Comparison of ENCODE assay signal across 1 cellular context in the genomic region with DNA sequence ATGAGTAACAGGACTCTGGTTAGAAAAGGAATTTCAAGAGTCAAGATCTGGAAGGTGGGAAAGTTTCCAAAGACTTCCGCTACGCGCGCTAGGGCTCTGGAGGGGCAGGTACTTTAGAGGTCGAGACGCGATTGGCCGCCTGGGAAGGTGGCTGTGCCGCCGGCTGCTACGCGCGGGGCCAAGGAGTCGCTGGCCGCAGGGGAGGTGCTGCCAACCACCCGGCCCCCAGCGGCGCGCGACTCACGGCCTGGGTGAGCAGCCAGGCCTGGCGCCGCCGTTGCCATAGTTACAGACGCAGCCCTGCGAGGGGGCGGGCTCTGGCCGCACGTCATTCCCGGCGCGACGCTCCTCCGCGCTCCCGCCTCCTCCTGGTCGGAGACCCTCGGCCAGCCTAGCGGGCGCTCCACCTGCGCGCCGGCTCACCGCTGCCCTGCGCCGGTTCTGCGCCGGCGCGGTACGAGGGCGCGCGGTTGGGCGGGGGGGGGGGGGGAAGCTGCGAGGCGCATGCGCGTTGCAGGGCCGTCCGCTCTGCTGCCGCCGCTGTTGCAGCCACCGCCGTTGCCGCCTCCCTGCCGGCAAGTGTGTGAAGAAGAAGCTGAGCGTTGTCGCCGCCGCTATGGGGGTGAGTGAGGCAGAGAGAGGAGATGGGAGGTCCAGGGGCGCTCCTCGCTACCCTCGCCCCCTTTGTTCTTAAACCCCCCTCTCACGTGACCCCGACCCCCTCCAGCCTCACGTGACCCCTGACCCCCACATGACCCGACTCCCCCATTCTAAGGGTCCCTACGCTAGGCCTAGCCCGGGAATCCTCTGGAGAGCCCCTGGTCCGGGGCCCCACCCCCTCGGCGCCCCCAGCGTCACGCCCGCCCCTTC.
A peak's percentile ranks its signal among the peaks of the same experiment; 100 is the strongest.
TF ChIP-seq lines count a peak whose summit lies in the region.

A gene (plus strand): TSS at position 522 of the 870 bp plus-strand sequence. CDS start 95 bp downstream, at position 617.

TF ChIP-seq in K562, 482 proteins besides CTCF, POLR2A, EP300 and RAD21 (continued from another document and continues in another):
- TF ChIP-seq, protein P1, sequence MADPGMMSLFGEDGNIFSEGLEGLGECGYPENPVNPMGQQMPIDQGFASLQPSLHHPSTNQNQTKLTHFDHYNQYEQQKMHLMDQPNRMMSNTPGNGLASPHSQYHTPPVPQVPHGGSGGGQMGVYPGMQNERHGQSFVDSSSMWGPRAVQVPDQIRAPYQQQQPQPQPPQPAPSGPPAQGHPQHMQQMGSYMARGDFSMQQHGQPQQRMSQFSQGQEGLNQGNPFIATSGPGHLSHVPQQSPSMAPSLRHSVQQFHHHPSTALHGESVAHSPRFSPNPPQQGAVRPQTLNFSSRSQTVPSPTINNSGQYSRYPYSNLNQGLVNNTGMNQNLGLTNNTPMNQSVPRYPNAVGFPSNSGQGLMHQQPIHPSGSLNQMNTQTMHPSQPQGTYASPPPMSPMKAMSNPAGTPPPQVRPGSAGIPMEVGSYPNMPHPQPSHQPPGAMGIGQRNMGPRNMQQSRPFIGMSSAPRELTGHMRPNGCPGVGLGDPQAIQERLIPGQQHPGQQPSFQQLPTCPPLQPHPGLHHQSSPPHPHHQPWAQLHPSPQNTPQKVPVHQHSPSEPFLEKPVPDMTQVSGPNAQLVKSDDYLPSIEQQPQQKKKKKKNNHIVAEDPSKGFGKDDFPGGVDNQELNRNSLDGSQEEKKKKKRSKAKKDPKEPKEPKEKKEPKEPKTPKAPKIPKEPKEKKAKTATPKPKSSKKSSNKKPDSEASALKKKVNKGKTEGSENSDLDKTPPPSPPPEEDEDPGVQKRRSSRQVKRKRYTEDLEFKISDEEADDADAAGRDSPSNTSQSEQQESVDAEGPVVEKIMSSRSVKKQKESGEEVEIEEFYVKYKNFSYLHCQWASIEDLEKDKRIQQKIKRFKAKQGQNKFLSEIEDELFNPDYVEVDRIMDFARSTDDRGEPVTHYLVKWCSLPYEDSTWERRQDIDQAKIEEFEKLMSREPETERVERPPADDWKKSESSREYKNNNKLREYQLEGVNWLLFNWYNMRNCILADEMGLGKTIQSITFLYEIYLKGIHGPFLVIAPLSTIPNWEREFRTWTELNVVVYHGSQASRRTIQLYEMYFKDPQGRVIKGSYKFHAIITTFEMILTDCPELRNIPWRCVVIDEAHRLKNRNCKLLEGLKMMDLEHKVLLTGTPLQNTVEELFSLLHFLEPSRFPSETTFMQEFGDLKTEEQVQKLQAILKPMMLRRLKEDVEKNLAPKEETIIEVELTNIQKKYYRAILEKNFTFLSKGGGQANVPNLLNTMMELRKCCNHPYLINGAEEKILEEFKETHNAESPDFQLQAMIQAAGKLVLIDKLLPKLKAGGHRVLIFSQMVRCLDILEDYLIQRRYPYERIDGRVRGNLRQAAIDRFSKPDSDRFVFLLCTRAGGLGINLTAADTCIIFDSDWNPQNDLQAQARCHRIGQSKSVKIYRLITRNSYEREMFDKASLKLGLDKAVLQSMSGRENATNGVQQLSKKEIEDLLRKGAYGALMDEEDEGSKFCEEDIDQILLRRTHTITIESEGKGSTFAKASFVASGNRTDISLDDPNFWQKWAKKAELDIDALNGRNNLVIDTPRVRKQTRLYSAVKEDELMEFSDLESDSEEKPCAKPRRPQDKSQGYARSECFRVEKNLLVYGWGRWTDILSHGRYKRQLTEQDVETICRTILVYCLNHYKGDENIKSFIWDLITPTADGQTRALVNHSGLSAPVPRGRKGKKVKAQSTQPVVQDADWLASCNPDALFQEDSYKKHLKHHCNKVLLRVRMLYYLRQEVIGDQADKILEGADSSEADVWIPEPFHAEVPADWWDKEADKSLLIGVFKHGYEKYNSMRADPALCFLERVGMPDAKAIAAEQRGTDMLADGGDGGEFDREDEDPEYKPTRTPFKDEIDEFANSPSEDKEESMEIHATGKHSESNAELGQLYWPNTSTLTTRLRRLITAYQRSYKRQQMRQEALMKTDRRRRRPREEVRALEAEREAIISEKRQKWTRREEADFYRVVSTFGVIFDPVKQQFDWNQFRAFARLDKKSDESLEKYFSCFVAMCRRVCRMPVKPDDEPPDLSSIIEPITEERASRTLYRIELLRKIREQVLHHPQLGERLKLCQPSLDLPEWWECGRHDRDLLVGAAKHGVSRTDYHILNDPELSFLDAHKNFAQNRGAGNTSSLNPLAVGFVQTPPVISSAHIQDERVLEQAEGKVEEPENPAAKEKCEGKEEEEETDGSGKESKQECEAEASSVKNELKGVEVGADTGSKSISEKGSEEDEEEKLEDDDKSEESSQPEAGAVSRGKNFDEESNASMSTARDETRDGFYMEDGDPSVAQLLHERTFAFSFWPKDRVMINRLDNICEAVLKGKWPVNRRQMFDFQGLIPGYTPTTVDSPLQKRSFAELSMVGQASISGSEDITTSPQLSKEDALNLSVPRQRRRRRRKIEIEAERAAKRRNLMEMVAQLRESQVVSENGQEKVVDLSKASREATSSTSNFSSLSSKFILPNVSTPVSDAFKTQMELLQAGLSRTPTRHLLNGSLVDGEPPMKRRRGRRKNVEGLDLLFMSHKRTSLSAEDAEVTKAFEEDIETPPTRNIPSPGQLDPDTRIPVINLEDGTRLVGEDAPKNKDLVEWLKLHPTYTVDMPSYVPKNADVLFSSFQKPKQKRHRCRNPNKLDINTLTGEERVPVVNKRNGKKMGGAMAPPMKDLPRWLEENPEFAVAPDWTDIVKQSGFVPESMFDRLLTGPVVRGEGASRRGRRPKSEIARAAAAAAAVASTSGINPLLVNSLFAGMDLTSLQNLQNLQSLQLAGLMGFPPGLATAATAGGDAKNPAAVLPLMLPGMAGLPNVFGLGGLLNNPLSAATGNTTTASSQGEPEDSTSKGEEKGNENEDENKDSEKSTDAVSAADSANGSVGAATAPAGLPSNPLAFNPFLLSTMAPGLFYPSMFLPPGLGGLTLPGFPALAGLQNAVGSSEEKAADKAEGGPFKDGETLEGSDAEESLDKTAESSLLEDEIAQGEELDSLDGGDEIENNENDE (IDR thresholded peaks at IDR 0.05; ENCODE audit: low read depth, low read length): no peak
- TF ChIP-seq PTBP1 (IDR thresholded peaks at IDR 0.05; ENCODE audit: low read depth, low read length) (no peak), ZNF143 (CRISPR knock-in tag; IDR thresholded peaks at IDR 0.05) (no peak), RBBP5 (IDR thresholded peaks at IDR 0.05; ENCODE audit: borderline replicate concordance, insufficient read depth, low read length, poor library complexity, severe bottlenecking) (peak; percentile 21), ZBTB7A (IDR thresholded peaks at IDR 0.05; ENCODE audit: borderline replicate concordance, control insufficient read depth, low read depth, low read length) (peak; percentile 100), YY1 (IDR thresholded peaks at IDR 0.05; ENCODE audit: borderline replicate concordance in 1 of 3, control insufficient read depth in 1 of 3, extremely low read depth in 1 of 3, insufficient read depth in 3 of 3, insufficient read length in 1 of 3, insufficient replicate concordance in 2 of 3, low read depth in 1 of 3, low read length in 2 of 3) (peak in 2 of 3 experiments; percentile 6 to 50), POLR2B (IDR thresholded peaks at IDR 0.05; ENCODE audit: low read depth, partially characterized antibody) (no peak), ELF4 (CRISPR knock-in tag; IDR thresholded peaks at IDR 0.05) (no peak), HDAC3 (IDR thresholded peaks at IDR 0.05; ENCODE audit: borderline replicate concordance, partially characterized antibody) (no peak), MXI1 (IDR thresholded peaks at IDR 0.05; ENCODE audit: low read depth, low read length) (peak; percentile 88), HLTF (IDR thresholded peaks at IDR 0.05) (no peak)
- TF ChIP-seq, protein P2, sequence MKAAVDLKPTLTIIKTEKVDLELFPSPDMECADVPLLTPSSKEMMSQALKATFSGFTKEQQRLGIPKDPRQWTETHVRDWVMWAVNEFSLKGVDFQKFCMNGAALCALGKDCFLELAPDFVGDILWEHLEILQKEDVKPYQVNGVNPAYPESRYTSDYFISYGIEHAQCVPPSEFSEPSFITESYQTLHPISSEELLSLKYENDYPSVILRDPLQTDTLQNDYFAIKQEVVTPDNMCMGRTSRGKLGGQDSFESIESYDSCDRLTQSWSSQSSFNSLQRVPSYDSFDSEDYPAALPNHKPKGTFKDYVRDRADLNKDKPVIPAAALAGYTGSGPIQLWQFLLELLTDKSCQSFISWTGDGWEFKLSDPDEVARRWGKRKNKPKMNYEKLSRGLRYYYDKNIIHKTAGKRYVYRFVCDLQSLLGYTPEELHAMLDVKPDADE (conservative IDR thresholded peaks at IDR 0.05; ENCODE audit: control insufficient read depth, low read depth, low read length): peak; percentile 91
- TF ChIP-seq, protein P3, sequence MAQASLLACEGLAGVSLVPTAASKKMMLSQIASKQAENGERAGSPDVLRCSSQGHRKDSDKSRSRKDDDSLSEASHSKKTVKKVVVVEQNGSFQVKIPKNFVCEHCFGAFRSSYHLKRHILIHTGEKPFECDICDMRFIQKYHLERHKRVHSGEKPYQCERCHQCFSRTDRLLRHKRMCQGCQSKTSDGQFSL (CRISPR knock-in tag; IDR thresholded peaks at IDR 0.05): peak; percentile 92
- TF ChIP-seq, protein P3 (tag; IDR thresholded peaks at IDR 0.05): peak in 1 of 2 experiments; percentile 97; a peak in 2 of 4 replicates
- TF ChIP-seq, protein P4, sequence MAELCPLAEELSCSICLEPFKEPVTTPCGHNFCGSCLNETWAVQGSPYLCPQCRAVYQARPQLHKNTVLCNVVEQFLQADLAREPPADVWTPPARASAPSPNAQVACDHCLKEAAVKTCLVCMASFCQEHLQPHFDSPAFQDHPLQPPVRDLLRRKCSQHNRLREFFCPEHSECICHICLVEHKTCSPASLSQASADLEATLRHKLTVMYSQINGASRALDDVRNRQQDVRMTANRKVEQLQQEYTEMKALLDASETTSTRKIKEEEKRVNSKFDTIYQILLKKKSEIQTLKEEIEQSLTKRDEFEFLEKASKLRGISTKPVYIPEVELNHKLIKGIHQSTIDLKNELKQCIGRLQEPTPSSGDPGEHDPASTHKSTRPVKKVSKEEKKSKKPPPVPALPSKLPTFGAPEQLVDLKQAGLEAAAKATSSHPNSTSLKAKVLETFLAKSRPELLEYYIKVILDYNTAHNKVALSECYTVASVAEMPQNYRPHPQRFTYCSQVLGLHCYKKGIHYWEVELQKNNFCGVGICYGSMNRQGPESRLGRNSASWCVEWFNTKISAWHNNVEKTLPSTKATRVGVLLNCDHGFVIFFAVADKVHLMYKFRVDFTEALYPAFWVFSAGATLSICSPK (IDR thresholded peaks at IDR 0.05; ENCODE audit: borderline replicate concordance): no peak
- TF ChIP-seq, protein P5, sequence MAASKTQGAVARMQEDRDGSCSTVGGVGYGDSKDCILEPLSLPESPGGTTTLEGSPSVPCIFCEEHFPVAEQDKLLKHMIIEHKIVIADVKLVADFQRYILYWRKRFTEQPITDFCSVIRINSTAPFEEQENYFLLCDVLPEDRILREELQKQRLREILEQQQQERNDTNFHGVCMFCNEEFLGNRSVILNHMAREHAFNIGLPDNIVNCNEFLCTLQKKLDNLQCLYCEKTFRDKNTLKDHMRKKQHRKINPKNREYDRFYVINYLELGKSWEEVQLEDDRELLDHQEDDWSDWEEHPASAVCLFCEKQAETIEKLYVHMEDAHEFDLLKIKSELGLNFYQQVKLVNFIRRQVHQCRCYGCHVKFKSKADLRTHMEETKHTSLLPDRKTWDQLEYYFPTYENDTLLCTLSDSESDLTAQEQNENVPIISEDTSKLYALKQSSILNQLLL (CRISPR knock-in tag; IDR thresholded peaks at IDR 0.05; ENCODE audit: borderline replicate concordance): no peak
- TF ChIP-seq, protein P6, sequence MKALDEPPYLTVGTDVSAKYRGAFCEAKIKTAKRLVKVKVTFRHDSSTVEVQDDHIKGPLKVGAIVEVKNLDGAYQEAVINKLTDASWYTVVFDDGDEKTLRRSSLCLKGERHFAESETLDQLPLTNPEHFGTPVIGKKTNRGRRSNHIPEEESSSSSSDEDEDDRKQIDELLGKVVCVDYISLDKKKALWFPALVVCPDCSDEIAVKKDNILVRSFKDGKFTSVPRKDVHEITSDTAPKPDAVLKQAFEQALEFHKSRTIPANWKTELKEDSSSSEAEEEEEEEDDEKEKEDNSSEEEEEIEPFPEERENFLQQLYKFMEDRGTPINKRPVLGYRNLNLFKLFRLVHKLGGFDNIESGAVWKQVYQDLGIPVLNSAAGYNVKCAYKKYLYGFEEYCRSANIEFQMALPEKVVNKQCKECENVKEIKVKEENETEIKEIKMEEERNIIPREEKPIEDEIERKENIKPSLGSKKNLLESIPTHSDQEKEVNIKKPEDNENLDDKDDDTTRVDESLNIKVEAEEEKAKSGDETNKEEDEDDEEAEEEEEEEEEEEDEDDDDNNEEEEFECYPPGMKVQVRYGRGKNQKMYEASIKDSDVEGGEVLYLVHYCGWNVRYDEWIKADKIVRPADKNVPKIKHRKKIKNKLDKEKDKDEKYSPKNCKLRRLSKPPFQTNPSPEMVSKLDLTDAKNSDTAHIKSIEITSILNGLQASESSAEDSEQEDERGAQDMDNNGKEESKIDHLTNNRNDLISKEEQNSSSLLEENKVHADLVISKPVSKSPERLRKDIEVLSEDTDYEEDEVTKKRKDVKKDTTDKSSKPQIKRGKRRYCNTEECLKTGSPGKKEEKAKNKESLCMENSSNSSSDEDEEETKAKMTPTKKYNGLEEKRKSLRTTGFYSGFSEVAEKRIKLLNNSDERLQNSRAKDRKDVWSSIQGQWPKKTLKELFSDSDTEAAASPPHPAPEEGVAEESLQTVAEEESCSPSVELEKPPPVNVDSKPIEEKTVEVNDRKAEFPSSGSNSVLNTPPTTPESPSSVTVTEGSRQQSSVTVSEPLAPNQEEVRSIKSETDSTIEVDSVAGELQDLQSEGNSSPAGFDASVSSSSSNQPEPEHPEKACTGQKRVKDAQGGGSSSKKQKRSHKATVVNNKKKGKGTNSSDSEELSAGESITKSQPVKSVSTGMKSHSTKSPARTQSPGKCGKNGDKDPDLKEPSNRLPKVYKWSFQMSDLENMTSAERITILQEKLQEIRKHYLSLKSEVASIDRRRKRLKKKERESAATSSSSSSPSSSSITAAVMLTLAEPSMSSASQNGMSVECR (CRISPR knock-in tag; IDR thresholded peaks at IDR 0.05): peak; percentile 99
- TF ChIP-seq, protein P7, sequence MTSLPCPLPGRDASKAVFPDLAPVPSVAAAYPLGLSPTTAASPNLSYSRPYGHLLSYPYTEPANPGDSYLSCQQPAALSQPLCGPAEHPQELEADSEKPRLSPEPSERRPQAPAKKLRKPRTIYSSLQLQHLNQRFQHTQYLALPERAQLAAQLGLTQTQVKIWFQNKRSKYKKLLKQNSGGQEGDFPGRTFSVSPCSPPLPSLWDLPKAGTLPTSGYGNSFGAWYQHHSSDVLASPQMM (CRISPR knock-in tag; IDR thresholded peaks at IDR 0.05): no peak
- TF ChIP-seq, protein P8, sequence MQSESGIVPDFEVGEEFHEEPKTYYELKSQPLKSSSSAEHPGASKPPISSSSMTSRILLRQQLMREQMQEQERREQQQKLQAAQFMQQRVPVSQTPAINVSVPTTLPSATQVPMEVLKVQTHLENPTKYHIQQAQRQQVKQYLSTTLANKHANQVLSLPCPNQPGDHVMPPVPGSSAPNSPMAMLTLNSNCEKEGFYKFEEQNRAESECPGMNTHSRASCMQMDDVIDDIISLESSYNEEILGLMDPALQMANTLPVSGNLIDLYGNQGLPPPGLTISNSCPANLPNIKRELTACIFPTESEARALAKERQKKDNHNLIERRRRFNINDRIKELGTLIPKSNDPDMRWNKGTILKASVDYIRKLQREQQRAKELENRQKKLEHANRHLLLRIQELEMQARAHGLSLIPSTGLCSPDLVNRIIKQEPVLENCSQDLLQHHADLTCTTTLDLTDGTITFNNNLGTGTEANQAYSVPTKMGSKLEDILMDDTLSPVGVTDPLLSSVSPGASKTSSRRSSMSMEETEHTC (IDR thresholded peaks at IDR 0.05): peak; percentile 38; the same call in 1 of the 2 replicates
